In the genomic region with DNA sequence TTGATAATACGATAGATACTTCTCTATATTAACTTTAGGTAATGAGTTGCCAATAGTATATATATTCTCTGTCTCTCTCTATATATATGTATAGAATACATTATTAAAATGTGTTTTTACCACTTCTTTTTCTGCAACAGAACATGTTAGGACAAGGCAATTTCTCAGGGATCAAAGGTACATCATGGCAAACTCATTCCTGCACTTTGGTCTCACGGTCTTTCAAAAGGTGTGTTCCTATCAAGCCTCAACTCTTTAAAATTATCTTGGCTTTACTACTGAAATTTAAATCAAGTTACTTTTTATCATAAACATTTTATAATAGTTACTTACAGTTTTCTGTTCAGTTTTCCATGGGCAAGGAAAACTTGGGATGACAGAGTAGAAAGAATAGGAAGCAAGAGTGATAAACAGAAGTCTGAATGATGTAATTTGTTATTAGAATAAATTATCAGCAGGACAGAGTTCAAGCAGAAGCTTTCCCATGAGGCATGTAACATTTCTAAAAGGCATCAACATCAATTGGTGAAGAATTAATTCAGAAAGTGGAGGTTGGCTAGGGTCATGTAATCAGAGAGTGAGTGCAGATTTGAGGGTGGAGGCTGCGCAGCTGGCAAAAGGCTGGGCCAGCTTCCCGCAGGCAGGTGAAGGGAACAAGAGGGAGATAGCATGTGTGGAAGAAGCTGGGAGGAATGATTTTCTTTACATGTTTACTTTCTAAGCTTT, we compare ENCODE assay signal across 27 cellular contexts. TPM values are rescaled to one million over a fixed set of nuclear protein-coding genes. Genes with fewer than 3 reads are reported as not detected.
"Had no signal": no experiment of that assay in that cellular context is flagged by ENCODE, and none has a peak within 500 bp of the region (broad histone marks: within the 10 kb centered on the region; RNA-seq: fewer than 3 reads in every experiment).

No MANE protein-coding gene starts in this region.

- FAIRE-seq: pancreas, urothelium cell line had no signal

- ATAC-seq: naive thymus-derived CD8-positive, alpha-beta T cell; natural killer cell treated with Interleukin-12 subunit alpha and Interleukin-12 subunit beta and Interleukin-15 and Interleukin-18, amount 100 ng/mL, for 72 hours; pancreas; psoas muscle; right cardiac atrium; sciatic nerve; stimulated activated effector memory CD8-positive, alpha-beta T cell treated with anti-CD3 and anti-CD28 coated beads, Interleukin-12 subunit alpha, Interleukin-12 subunit beta, amount 100 ng/mL, for 72 hours; stimulated activated naive B cell treated with anti-CD40 and anti-IgM and Interleukin-4, amounts not matched to agents 10 μg/mL and 1 μg/mL and 100 μg/mL, for 72 hours had no signal

- H3K27me3 ChIP-seq: neutrophil, pancreas, thyroid gland, tibial nerve, upper lobe of left lung, vagina had no signal

- H3K4me1 ChIP-seq: psoas muscle, stomach, thyroid gland, tibial nerve, upper lobe of left lung, vagina had no signal

- H3K36me3 ChIP-seq: neutrophil, pancreas, stomach, thoracic aorta, thyroid gland, tibial nerve, upper lobe of left lung, vagina had no signal

- DNase-seq: naive thymus-derived CD8-positive, alpha-beta T cell; nephron progenitor cell; nucleus accumbens; pancreas; psoas muscle; right cardiac atrium; stimulated activated CD4-positive, alpha-beta T cell treated with anti-CD3 and anti-CD28 coated beads, Interleukin-15, amount 100 ng/mL, for 24 hours; stimulated activated CD4-positive, alpha-beta T cell treated with anti-CD3 and anti-CD28 coated beads, Interleukin-2, amount 100 ng/mL, for 24 hours; stimulated activated CD4-positive, alpha-beta T cell treated with anti-CD3 and anti-CD28 coated beads, Interleukin-2, amount 100 ng/mL, for 48 hours; stimulated activated CD4-positive, alpha-beta T cell treated with anti-CD3 and anti-CD28 coated beads, Interleukin-4, amount 100 ng/mL, for 24 hours; stimulated activated naive B cell treated with anti-CD40 and anti-IgM and Interleukin-4, amounts not matched to agents 10 μg/mL and 1 μg/mL and 100 μg/mL, for 72 hours; stimulated activated naive CD4-positive, alpha-beta T cell treated with Interleukin-2 at 50 U/mL for 16 hours; stomach; thyroid gland; trophoblast cell; upper lobe of left lung had no signal

- H3K4me3 ChIP-seq: pancreas, psoas muscle, skin epidermis, stomach, thoracic aorta, thyroid gland, tibial nerve, upper lobe of left lung, vagina had no signal

- H3K27ac ChIP-seq: neutrophil, pancreas, psoas muscle, skin epidermis, stomach, thoracic aorta, thyroid gland, tibial nerve, upper lobe of left lung, vagina had no signal

- H3K9me3 ChIP-seq: neutrophil, pancreas, psoas muscle, stomach, thoracic aorta, thyroid gland, tibial nerve, upper lobe of left lung, vagina had no signal

RNA-seq across cellular contexts. Expression of gene LRAT, which starts 59.7 kb away (rescaled TPM):
- total RNA-seq: naive thymus-derived CD8-positive, alpha-beta T cell; natural killer cell treated with Interleukin-12 subunit alpha and Interleukin-12 subunit beta and Interleukin-15 and Interleukin-18, amount 100 ng/mL, for 72 hours; osteocyte; psoas muscle; subcutaneous adipose tissue; thoracic aorta; vagina had no signal
- polyA plus RNA-seq: naive thymus-derived CD8-positive, alpha-beta T cell had no signal
